In genomic region chr11:33802414-33802950, GRCh38 we compare ENCODE assay signal across 8 cellular contexts. TPM values are rescaled to one million over a fixed set of nuclear protein-coding genes. Genes with fewer than 3 reads are reported as not detected.
DNase-seq lines count a peak whose midpoint lies in the region; ATAC-seq, FAIRE-seq and TF ChIP-seq lines count a peak whose summit lies in the region.

No MANE protein-coding gene starts in this region.

- CTCF ChIA-PET in HCT116 (lab: Charles Lee) = interaction anchor here (0.9 to 1.4 kb wide), 3 partner anchors 52 to 87 kb away, joined by 3 to 11 read pairs (median 3); no protein-coding TSS in a partner anchor
- CTCF ChIA-PET in K562 (lab: Yijun Ruan, JAX; ENCODE audit: low intra/inter-chr PET ratio) = no interaction called here

- in situ Hi-C loops in K562 (cut with MboI) = loop anchor here (25.0 kb wide), 1 partner anchor 685 kb away; no protein-coding TSS in a partner anchor

- H3K36me3 ChIP-seq in BE2C = no peaks in the 10 kb centered on the region
- H3K36me3 ChIP-seq in HCT116 (ENCODE audit: control insufficient read depth in 1 of 2, insufficient read depth in 2 of 2, low read length in 2 of 2) = no peaks in the 10 kb centered on the region
- H3K36me3 ChIP-seq in K562 (ENCODE audit: control insufficient read depth, insufficient read depth, low read length) = no peaks in the 10 kb centered on the region

- BruUV-seq in HCT116 (replicated peaks; lab: Mats Ljungman, UMichigan) (no TSS peak), K562 (replicated peaks; lab: Mats Ljungman, UMichigan) (no TSS peak)

- WGBS in K562 (ENCODE audit: insufficient coverage, low coverage, missing lambda C conversion rate) = under 1% methylated on average over 12 of the region's 12 CpGs

- TF ChIP-seq RAD21 in HCT116 (IDR thresholded peaks at IDR 0.05; ENCODE audit: low read depth) (no peak; the same call in 1 of the 2 replicates), K562 (CRISPR knock-in tag; conservative IDR thresholded peaks at IDR 0.05 in 1 of 2, IDR thresholded peaks at IDR 0.05 in 1 of 2) (no peak)

- TF ChIP-seq POLR2A in HCT116 (IDR thresholded peaks at IDR 0.05; ENCODE audit: borderline replicate concordance, extremely low read depth, insufficient read depth, insufficient read length) (no peak), K562 (conservative IDR thresholded peaks at IDR 0.05) (no peak)

- POLR2A ChIA-PET in HCT116 (lab: Charles Lee) = interaction anchor here (0.8 kb wide), 1 partner anchor 109 kb away, joined by 3 read pairs; no protein-coding TSS in a partner anchor
- POLR2A ChIA-PET in K562 (lab: Yijun Ruan, JAX) = interaction anchor here (0.6 to 1.2 kb wide), 3 partner anchors 9 to 788 kb away, joined by 3 to 4 read pairs (median 3); no protein-coding TSS in a partner anchor

- no peaks in the 10 kb centered on the region for H3K9me1 ChIP-seq in K562 (ENCODE audit: control insufficient read depth, insufficient read depth, low read length)

- H4K20me1 ChIP-seq in HCT116 (ENCODE audit: insufficient read depth) (no peaks in the 10 kb centered on the region), K562 (replicated peaks; ENCODE audit: control insufficient read depth, insufficient read depth, low read length) (no peaks in the 10 kb centered on the region)

- H3K4me3 ChIP-seq in BE2C (ENCODE audit: low read depth, low read length) (peak overlapping the region; percentile 33), HCT116 (replicated peaks in 1 of 2; ENCODE audit: low read depth in 1 of 2, low read length in 2 of 2) (peak overlapping the region; percentile 37 to 55), K562 (no peak overlapping the region)

- H3K27me3 ChIP-seq in BE2C (peaks cover 25% of the 10 kb centered on the region), HCT116 (ENCODE audit: insufficient read depth, low read length) (no peaks in the 10 kb centered on the region), K562 (ENCODE audit: control insufficient read depth in 2 of 2, insufficient read depth in 2 of 2, low read length in 2 of 2) (peaks cover 22 to 23% of the 10 kb centered on the region in 2 experiments)

- no peak for FAIRE-seq in K562 (lab: Jason Lieb, UNC)

- H3K79me2 ChIP-seq in HCT116 (ENCODE audit: insufficient read depth, low read length) (no peaks in the 10 kb centered on the region), K562 (ENCODE audit: control insufficient read depth, insufficient read depth, low read length) (no peaks in the 10 kb centered on the region)

- ATAC-seq in HCT116 (peak; percentile 96), K562 (peak; percentile 90), sciatic nerve (peak; percentile 87), GM18867 (IDR thresholded peaks at IDR 0.05; ENCODE audit: unreplicated experiment) (no peak), HG03108 (IDR thresholded peaks at IDR 0.05; ENCODE audit: unreplicated experiment) (no peak)

- DNase-seq in BE2C (peak; percentile 63), HCT116 (ENCODE audit: low read depth, low spot score) (peak; percentile 85), NCI-H510A treated with DMSO at 0.1 percent for 48 hours (lab: John Stamatoyannopoulos, UW) (peak; percentile 36), K562 (ENCODE audit: extremely low read depth in 1 of 4, low spot score in 3 of 4) (peak in 2 of 4 experiments; percentile 28 to 30), iPS DF 19.7 (ENCODE audit: low read depth, low spot score) (peak; percentile 79), sciatic nerve (ENCODE audit: low spot score) (no peak)

- no peak for TF ChIP-seq CTCF in BE2C (IDR thresholded peaks at IDR 0.05; ENCODE audit: low read depth, low read length)
- TF ChIP-seq CTCF in HCT116 (IDR thresholded peaks at IDR 0.05 in 2 of 3, conservative IDR thresholded peaks at IDR 0.05 in 1 of 3; ENCODE audit: borderline replicate concordance in 1 of 3, insufficient read depth in 1 of 3, low read depth in 2 of 3, low read length in 2 of 3) = no peak
- TF ChIP-seq CTCF in K562 (IDR thresholded peaks at IDR 0.05 in 2 of 3, conservative IDR thresholded peaks at IDR 0.05 in 1 of 3; ENCODE audit: insufficient read depth in 2 of 3, low read depth in 1 of 3, low read length in 3 of 3) = no peak

- no peaks in the 10 kb centered on the region for H3K9me2 ChIP-seq in HCT116 (ENCODE audit: insufficient read depth)

- H3K4me1 ChIP-seq in BE2C = no peaks in the 10 kb centered on the region
- peaks cover 2 to 18% of the 10 kb centered on the region in 2 experiments; a peak in 3 of 4 replicates for H3K4me1 ChIP-seq in HCT116 (ENCODE audit: control insufficient read depth in 1 of 2, insufficient read depth in 2 of 2, low read length in 2 of 2)
- H3K4me1 ChIP-seq in K562 (replicated peaks in 1 of 2; ENCODE audit: control insufficient read depth in 2 of 2, insufficient read depth in 2 of 2, low read length in 2 of 2) = no peaks in the 10 kb centered on the region; a peak in 2 of 5 replicates

- H3K27ac ChIP-seq in HCT116 (ENCODE audit: low read depth, low read length) (no peak overlapping the region), K562 (ENCODE audit: extremely low read depth, low read depth, low read length) (no peak overlapping the region)

- H3K9me3 ChIP-seq in BE2C (no peaks in the 10 kb centered on the region), HCT116 (ENCODE audit: control insufficient read depth in 1 of 2, insufficient read depth in 1 of 2, low read depth in 1 of 2, low read length in 2 of 2) (no peaks in the 10 kb centered on the region), K562 (replicated peaks; ENCODE audit: control insufficient read depth, insufficient read depth, low read depth, low read length) (no peaks in the 10 kb centered on the region)

- no peak for TF ChIP-seq EP300 in K562 (IDR thresholded peaks at IDR 0.05; ENCODE audit: low read length)

- intact Hi-C loops in HCT116 (cut with micrococcal nuclease) = loop anchor here (10.0 kb wide), 2 partner anchors 692 to 1092 kb away; no protein-coding TSS in a partner anchor
- intact Hi-C loops in K562 (cut with micrococcal nuclease) = loop anchor here (10.0 kb wide), 1 partner anchor 372 kb away; no protein-coding TSS in a partner anchor
- intact Hi-C loops in sciatic nerve (cut with DNase I) = no loop called here

- RAD21 ChIA-PET in HCT116 (lab: Charles Lee; ENCODE audit: low non-redundant PET in 1 of 2, low total read pairs in 2 of 2, uncharacterized antibody in 2 of 2, unreplicated experiment in 2 of 2) = no interaction called here

- H3K4me2 ChIP-seq in HCT116 (ENCODE audit: low read length) = peak overlapping the region; percentile 85
- H3K4me2 ChIP-seq in K562 (ENCODE audit: insufficient read depth, low read length) = 0 out of 2 replicates have a peak overlapping the region, but pooled peaks have one; percentile 24

- H2AFZ ChIP-seq in HCT116 (ENCODE audit: low read depth, low read length, poor library complexity, severe bottlenecking) = peak overlapping the region; percentile 99
- H2AFZ ChIP-seq in K562 (ENCODE audit: low read depth, low read length) = no peak overlapping the region; the same call in 1 of the 2 replicates

- H3K9ac ChIP-seq in HCT116 (ENCODE audit: low read length) (peak overlapping the region; percentile 32), K562 (ENCODE audit: insufficient read depth in 1 of 2, low read depth in 2 of 2, low read length in 2 of 2) (peak overlapping the region in 1 of 2 experiments; percentile 47; a peak in 1 of 4 replicates)

TF ChIP-seq in HCT116, 20 proteins besides CTCF, POLR2A, EP300 and RAD21 (continues in another document):
- no peak for TF ChIP-seq FOSL1 (IDR thresholded peaks at IDR 0.05; ENCODE audit: low read depth)
- no peak for TF ChIP-seq EZH2phosphoT487 (IDR thresholded peaks at IDR 0.05; ENCODE audit: borderline replicate concordance)
- TF ChIP-seq ZFX (IDR thresholded peaks at IDR 0.05) = no peak
- no peak for TF ChIP-seq SIN3A (IDR thresholded peaks at IDR 0.05; ENCODE audit: low read depth)
- TF ChIP-seq TCF7L2 (IDR thresholded peaks at IDR 0.05; ENCODE audit: borderline replicate concordance, extremely low read depth, insufficient read depth, insufficient read length) = peak; percentile 40
- peak; percentile 61 for TF ChIP-seq CEBPB (IDR thresholded peaks at IDR 0.05; ENCODE audit: low read depth)

TF ChIP-seq in K562, 482 proteins besides CTCF, POLR2A, EP300 and RAD21 (continues in another document):
- TF ChIP-seq MTA1 (IDR thresholded peaks at IDR 0.05; ENCODE audit: borderline replicate concordance) = no peak
- TF ChIP-seq SPI1 (IDR thresholded peaks at IDR 0.05; ENCODE audit: borderline replicate concordance, low read depth, low read length) = no peak
- no peak for TF ChIP-seq MLLT1 (IDR thresholded peaks at IDR 0.05)

RNA-seq across cellular contexts. Expression of gene FBXO3, which starts 28.2 kb away (rescaled TPM):
- 13.9 TPM for polyA plus RNA-seq in BE2C (2012; ENCODE audit: insufficient read depth, insufficient read length, low read depth)
- total RNA-seq in HCT116 (2021; ENCODE audit: unreplicated experiment) (27.2 TPM), K562 (2014; rRNA removed) (11.6 and 14.3 TPM in 2 replicates), K562 (2014; rRNA removed; fragmentation: Illumina TruSeq; extraction: Trizol) (29.2 and 33.3 TPM in 2 replicates), K562 (2015; rRNA removed; fragmentation: Illumina TruSeq; extraction: Trizol) (21.4 and 21.9 TPM in 2 replicates), K562 (2021) (24.3 and 25.2 TPM in 2 replicates), sciatic nerve (39.2 TPM)
- polyA plus RNA-seq in HCT116 (2012) = 15.2 and 22.8 TPM in 2 replicates
- 21.1 and 48.4 TPM in 2 replicates for total RNA-seq in K562 (2011; cell fraction: chromatin; rRNA removed; ENCODE audit: low replicate concordance)
- 13.7 TPM in 2 replicates for total RNA-seq in K562 (2011; cell fraction: nucleolus; rRNA removed)
- total RNA-seq in K562 (2011; cell fraction: nucleoplasm; rRNA removed) = 25.1 and 36.8 TPM in 2 replicates
- polyA plus RNA-seq in K562 (2011; rRNA removed) (41.4 and 59.3 TPM in 2 replicates), K562 (2014; fragmentation: Illumina TruSeq; extraction: Trizol) (26.7 and 30.1 TPM in 2 replicates), K562 (2014; fragmentation: Nextera tagmentation; extraction: Ambion mirVana) (10 to 100 TPM; 55.7 to 57.9 TPM), K562 (2014; rRNA removed) (18.9 and 19.5 TPM in 2 replicates)
- 14.6 and 20.0 TPM in 2 replicates for polyA plus RNA-seq in K562 (2011; cell fraction: cytosol; rRNA removed)
- 31.8 and 39.7 TPM in 2 replicates for polyA plus RNA-seq in K562 (2011; cell fraction: nucleus; rRNA removed)
- 15.9 and 16.2 TPM in 2 replicates for polyA plus RNA-seq in K562 (2012)
- polyA minus RNA-seq in K562 (2011; rRNA and poly(A)+ RNA removed) = 49.3 and 56.4 TPM in 2 replicates
- 13.7 and 22.0 TPM in 2 replicates for polyA minus RNA-seq in K562 (2011; cell fraction: cytosol; rRNA and poly(A)+ RNA removed)
- polyA minus RNA-seq in K562 (2011; cell fraction: nucleus; rRNA and poly(A)+ RNA removed) = 24.5 and 39.2 TPM in 2 replicates

Comparison
In these comparisons a context has a peak if more than half of its experiments do, and no peak if none do; other contexts are left out.
1. ATAC-seq: peak in HCT116 (single experiment), K562 (single experiment) and sciatic nerve (single experiment); none in GM18867 (single experiment) and HG03108 (single experiment).